Comparison of ENCODE assay signal across 14 cellular contexts in the genomic region with DNA sequence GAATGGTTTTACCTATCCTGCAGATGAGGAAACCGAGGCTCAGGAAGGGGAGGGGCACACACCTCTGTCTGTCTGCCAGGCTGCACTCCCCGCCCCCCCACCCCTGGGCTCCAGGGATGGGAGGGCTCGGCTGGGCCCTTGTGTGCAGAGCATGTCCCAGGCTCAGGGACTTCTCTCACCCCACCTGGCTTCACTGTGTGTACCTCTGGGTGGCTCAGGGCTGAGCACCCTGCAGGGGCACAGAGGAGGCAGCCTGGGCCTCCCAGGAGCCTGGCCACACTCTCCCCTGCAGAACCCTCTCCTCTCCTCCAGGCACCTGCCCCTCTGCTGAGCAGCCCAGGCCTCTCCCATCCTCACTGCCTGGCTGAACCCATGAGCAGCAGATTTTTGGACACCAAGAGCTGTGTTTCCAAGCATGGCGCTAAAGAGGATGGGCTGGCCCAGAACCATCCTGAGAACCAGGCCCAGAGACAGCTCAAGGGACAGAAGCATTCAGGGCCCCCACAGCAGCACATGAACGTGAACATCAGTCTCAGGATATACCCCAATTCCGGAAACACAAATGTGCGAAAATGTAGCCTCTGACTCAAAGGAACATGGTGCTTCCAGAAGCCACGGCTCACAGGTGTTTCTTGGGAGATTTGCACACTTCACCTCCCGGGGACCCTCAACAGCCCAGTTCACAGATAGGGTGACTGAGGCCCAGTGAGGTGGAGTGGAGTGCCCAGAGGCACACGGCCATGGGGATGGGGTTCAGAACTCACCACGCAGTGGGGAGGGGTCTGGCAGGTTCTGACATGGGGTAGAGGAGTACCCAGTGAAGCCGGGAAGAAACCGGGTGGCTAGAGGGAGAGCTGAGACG. TPM values are rescaled to one million over a fixed set of nuclear protein-coding genes. Genes with fewer than 3 reads are reported as not detected.
A peak's percentile ranks its signal among the peaks of the same experiment; 100 is the strongest.
DNase-seq lines count a peak whose midpoint lies in the region; ATAC-seq and TF ChIP-seq lines count a peak whose summit lies in the region.
"Had no signal": no experiment of that assay in that cellular context is flagged by ENCODE, and none has a peak within 500 bp of the region (broad histone marks: within the 10 kb centered on the region; RNA-seq: fewer than 3 reads in every experiment).

No MANE protein-coding gene starts in this region.

- no peak overlapping the region for H3K27ac Mint-ChIP-seq in activated T-helper 17 cell treated with anti-CD3 and anti-CD28 coated beads, Interleukin-2, amount 50 U/mL, for 72 hours
- H3K27ac Mint-ChIP-seq in stimulated activated memory B cell treated with anti-CD40 and anti-IgM and Interleukin-4, amounts not matched to agents 10 μg/mL and 1 μg/mL and 100 μg/mL, for 72 hours: no peak overlapping the region
- no peak overlapping the region for H3K27ac Mint-ChIP-seq in effector memory CD8-positive, alpha-beta T cell
- H3K27ac Mint-ChIP-seq: HFFc6 had no signal

- no peaks in the 10 kb centered on the region for H3K9me3 Mint-ChIP-seq in activated T-helper 17 cell treated with anti-CD3 and anti-CD28 coated beads, Interleukin-2, amount 50 U/mL, for 72 hours
- H3K9me3 Mint-ChIP-seq in stimulated activated memory B cell treated with anti-CD40 and anti-IgM and Interleukin-4, amounts not matched to agents 10 μg/mL and 1 μg/mL and 100 μg/mL, for 72 hours: no peaks in the 10 kb centered on the region
- H3K9me3 Mint-ChIP-seq in effector memory CD8-positive, alpha-beta T cell: no peaks in the 10 kb centered on the region
- H3K9me3 Mint-ChIP-seq: HFFc6 had no signal

- in situ Hi-C loops in GM13976 (cut with MboI; ENCODE audit: low sequenced_read_pairs, unreplicated experiment): no loop called here

- H3K27ac ChIP-seq in Karpas-422 (ENCODE audit: low read length): no peak overlapping the region

- no peaks in the 10 kb centered on the region; the same call in 1 of the 2 replicates for H4K20me1 ChIP-seq in Karpas-422 (ENCODE audit: insufficient read depth, low read depth, low read length)

- H3K79me2 ChIP-seq in Karpas-422 (ENCODE audit: low read length): no peaks in the 10 kb centered on the region

- no peak overlapping the region for H3K4me3 Mint-ChIP-seq in activated T-helper 17 cell treated with anti-CD3 and anti-CD28 coated beads, Interleukin-2, amount 50 U/mL, for 72 hours
- H3K4me3 Mint-ChIP-seq in stimulated activated memory B cell treated with anti-CD40 and anti-IgM and Interleukin-4, amounts not matched to agents 10 μg/mL and 1 μg/mL and 100 μg/mL, for 72 hours: no peak overlapping the region
- H3K4me3 Mint-ChIP-seq in effector memory CD8-positive, alpha-beta T cell: no peak overlapping the region
- H3K4me3 Mint-ChIP-seq: HFFc6 had no signal

- ATAC-seq in activated T-helper 17 cell treated with anti-CD3 and anti-CD28 coated beads, Interleukin-2, amount 50 U/mL, for 72 hours (replicated peaks): peak; percentile 37
- peak; percentile 32 for ATAC-seq in stimulated activated memory B cell treated with anti-CD40 and anti-IgM and Interleukin-4, amounts not matched to agents 10 μg/mL and 1 μg/mL and 100 μg/mL, for 72 hours
- ATAC-seq in effector memory CD8-positive, alpha-beta T cell (replicated peaks): no peak

- H3K36me3 ChIP-seq in Karpas-422 (ENCODE audit: insufficient read depth, low read length): no peaks in the 10 kb centered on the region
- H3K36me3 ChIP-seq: Peyer's patch had no signal

- H3K4me1 Mint-ChIP-seq in activated T-helper 17 cell treated with anti-CD3 and anti-CD28 coated beads, Interleukin-2, amount 50 U/mL, for 72 hours: no peaks in the 10 kb centered on the region
- peaks cover 5% of the 10 kb centered on the region for H3K4me1 Mint-ChIP-seq in stimulated activated memory B cell treated with anti-CD40 and anti-IgM and Interleukin-4, amounts not matched to agents 10 μg/mL and 1 μg/mL and 100 μg/mL, for 72 hours
- no peaks in the 10 kb centered on the region for H3K4me1 Mint-ChIP-seq in effector memory CD8-positive, alpha-beta T cell (ENCODE audit: low read depth in 2 of 2)

- no peaks in the 10 kb centered on the region; the same call in 1 of the 2 replicates for H3K27me3 ChIP-seq in Karpas-422 (ENCODE audit: low read length)
- H3K27me3 ChIP-seq: Peyer's patch had no signal

- no peak for TF ChIP-seq CTCF in GM13976 (IDR thresholded peaks at IDR 0.05; ENCODE audit: borderline replicate concordance, control extremely low read depth, extremely low read depth, insufficient read depth, missing control alignments)

- H3K27me3 Mint-ChIP-seq in activated T-helper 17 cell treated with anti-CD3 and anti-CD28 coated beads, Interleukin-2, amount 50 U/mL, for 72 hours: no peaks in the 10 kb centered on the region
- peaks cover 87% of the 10 kb centered on the region for H3K27me3 Mint-ChIP-seq in stimulated activated memory B cell treated with anti-CD40 and anti-IgM and Interleukin-4, amounts not matched to agents 10 μg/mL and 1 μg/mL and 100 μg/mL, for 72 hours
- H3K27me3 Mint-ChIP-seq in effector memory CD8-positive, alpha-beta T cell: peaks cover 0 to 8% of the 10 kb centered on the region in 2 donors

- no peak overlapping the region for H3K4me2 ChIP-seq in Karpas-422 (ENCODE audit: low read depth, low read length, poor library complexity, severe bottlenecking)

- DNase-seq in GM13976 (ENCODE audit: low spot score) (peak; percentile 38), islet precursor cell (peak; percentile 47), germinal center (ENCODE audit: low spot score) (no peak), Karpas-422 (no peak), DMS153 treated with DMSO at 0.1 percent for 48 hours (lab: John Stamatoyannopoulos, UW; ENCODE audit: unreplicated experiment) (no peak)
- no peak for DNase-seq in effector memory CD8-positive, alpha-beta T cell
- DNase-seq: HFFc6, NCI-H1105 treated with DMSO at 0.1 percent for 48 hours, NCI-H187, NCI-H69, Peyer's patch, Right ventricle myocardium superior had no signal

- H2AFZ ChIP-seq in Karpas-422 (ENCODE audit: low read length): no peak overlapping the region

- no peak overlapping the region for H3K4me3 ChIP-seq in Karpas-422 (ENCODE audit: low read length)
- H3K4me3 ChIP-seq: Peyer's patch had no signal

- H3K9me3 ChIP-seq in Karpas-422 (ENCODE audit: low read length): no peaks in the 10 kb centered on the region
- H3K9me3 ChIP-seq: Peyer's patch had no signal

- no peaks in the 10 kb centered on the region; the same call in none of the 2 replicates for H3K4me1 ChIP-seq in Karpas-422 (ENCODE audit: low read length)
- H3K4me1 ChIP-seq: Peyer's patch had no signal

- H3K9me2 ChIP-seq in Karpas-422 (replicated peaks; ENCODE audit: insufficient read depth, low read length): no peaks in the 10 kb centered on the region

- no peaks in the 10 kb centered on the region for H3K36me3 Mint-ChIP-seq in activated T-helper 17 cell treated with anti-CD3 and anti-CD28 coated beads, Interleukin-2, amount 50 U/mL, for 72 hours (ENCODE audit: low read depth)
- H3K36me3 Mint-ChIP-seq in stimulated activated memory B cell treated with anti-CD40 and anti-IgM and Interleukin-4, amounts not matched to agents 10 μg/mL and 1 μg/mL and 100 μg/mL, for 72 hours: no peaks in the 10 kb centered on the region
- H3K36me3 Mint-ChIP-seq in effector memory CD8-positive, alpha-beta T cell (ENCODE audit: insufficient read depth): no peaks in the 10 kb centered on the region

- H3K9ac ChIP-seq in Karpas-422 (ENCODE audit: low read length): no peak overlapping the region

RNA-seq across cellular contexts. Expression of a gene that starts 10.5 kb away (rescaled TPM):
- total RNA-seq in activated T-helper 17 cell treated with anti-CD3 and anti-CD28 coated beads, Interleukin-2, amount 50 U/mL, for 72 hours: not detected
- 0.26 and 0.32 TPM in 2 replicates for total RNA-seq in Karpas-422 (2014; rRNA removed; shearing (Covaris generic); ENCODE audit: low replicate concordance)
- total RNA-seq: HFFc6 had no signal

RNA-seq across cellular contexts. Expression of a gene that starts 51.5 kb away (rescaled TPM):
- total RNA-seq in activated T-helper 17 cell treated with anti-CD3 and anti-CD28 coated beads, Interleukin-2, amount 50 U/mL, for 72 hours: 10 to 100 TPM; 19.2 to 36.8 TPM
- total RNA-seq in Karpas-422 (2014; rRNA removed; shearing (Covaris generic); ENCODE audit: low replicate concordance): 8.8 and 29.7 TPM in 2 replicates

RNA-seq across cellular contexts. Expression of a gene that starts 51.8 kb away (rescaled TPM):
- total RNA-seq in activated T-helper 17 cell treated with anti-CD3 and anti-CD28 coated beads, Interleukin-2, amount 50 U/mL, for 72 hours: 100 to 1,000 TPM; 231 to 319 TPM
- 281 and 309 TPM in 2 replicates for total RNA-seq in Karpas-422 (2014; rRNA removed; shearing (Covaris generic); ENCODE audit: low replicate concordance)

Comparison
In these comparisons a context has a peak if more than half of its experiments do, and no peak if none do; other contexts are left out.
1. DNase-seq: peak in GM13976 (single experiment) and islet precursor cell (single experiment); none in effector memory CD8-positive, alpha-beta T cell (0 of 3), germinal center (single experiment), Karpas-422 (single experiment) and DMS153 treated with DMSO at 0.1 percent for 48 hours (single experiment).